ENCODE assay signal across 17 cellular contexts in genomic region chr17:19389386-19389785, GRCh38. TPM values are rescaled to one million over a fixed set of nuclear protein-coding genes. Genes with fewer than 3 reads are reported as not detected.
DNase-seq lines count a peak whose midpoint lies in the region; ATAC-seq and TF ChIP-seq lines count a peak whose summit lies in the region.
"Had no signal": no experiment of that assay in that cellular context is flagged by ENCODE, and none has a peak within 500 bp of the region (broad histone marks: within the 10 kb centered on the region; RNA-seq: fewer than 3 reads in every experiment).

No MANE protein-coding gene starts in this region.

- H3K4me3 ChIP-seq in IMR-90 (ENCODE audit: insufficient read depth, low read depth, low read length) (no peak overlapping the region), muscle layer of colon (ENCODE audit: low read depth in 1 of 2, low read length in 2 of 2) (no peak overlapping the region), tibial nerve (no peak overlapping the region), trophoblast cell (ENCODE audit: low read depth, low read length) (no peak overlapping the region)
- H3K4me3 ChIP-seq: BLaER1 treated with 17β-estradiol and CSF1 and Interleukin-3, amounts not matched to agents 10 nM and 100 nM had no signal

- CTCF ChIA-PET in IMR-90 (lab: Yijun Ruan, JAX) = interaction anchor here (1.0 to 1.5 kb wide), 3 partner anchors 10 to 58 kb away, joined by 3 to 4 read pairs (median 3); no protein-coding TSS in a partner anchor

- H3K36me3 ChIP-seq in IMR-90 (ENCODE audit: control insufficient read depth, insufficient read depth, low read length) = peaks cover 15% of the 10 kb centered on the region
- H3K36me3 ChIP-seq in muscle layer of colon (ENCODE audit: insufficient read depth, low read length) = peaks cover under 1% of the 10 kb centered on the region
- peaks cover 0 to 3% (median 0%) of the 10 kb centered on the region in 3 donors for H3K36me3 ChIP-seq in tibial nerve
- peaks cover 13% of the 10 kb centered on the region in 2 experiments for H3K36me3 ChIP-seq in trophoblast cell (ENCODE audit: control insufficient read depth in 1 of 2, insufficient read depth in 2 of 2, low read length in 2 of 2)

- H3K18ac ChIP-seq in IMR-90 (ENCODE audit: low read depth, low read length) (peak overlapping the region; percentile 82), trophoblast cell (ENCODE audit: low read length) (no peak overlapping the region)

- H2BK120ac ChIP-seq in IMR-90 (ENCODE audit: low read depth, low read length) = peak overlapping the region; percentile 45
- no peak overlapping the region for H2BK120ac ChIP-seq in trophoblast cell (ENCODE audit: insufficient read depth, low read length, poor library complexity)

- H2AK5ac ChIP-seq in IMR-90 (ENCODE audit: low read depth, low read length) (peak overlapping the region; percentile 97), trophoblast cell (ENCODE audit: low read length) (no peak overlapping the region)

- peak overlapping the region; percentile 67 for H4K5ac ChIP-seq in IMR-90 (ENCODE audit: low read depth, low read length)

- peak overlapping the region; percentile 29; the same call in 2 of the 3 replicates for H2BK15ac ChIP-seq in IMR-90 (ENCODE audit: low read depth, low read length)

- H4K8ac ChIP-seq in IMR-90 (ENCODE audit: low read depth in 2 of 2, low read length in 2 of 2) (peak overlapping the region in 1 of 2 experiments; percentile 73; a peak in 2 of 4 replicates), trophoblast cell (ENCODE audit: low read depth, low read length) (no peak overlapping the region)

- H3K9me1 ChIP-seq in IMR-90 (ENCODE audit: insufficient read depth, low read length) = peaks cover 30% of the 10 kb centered on the region

- H3K9ac ChIP-seq in IMR-90 (ENCODE audit: low read depth, low read length) (no peak overlapping the region; the same call in 1 of the 2 replicates), muscle layer of colon (ENCODE audit: low read length) (no peak overlapping the region), trophoblast cell (ENCODE audit: low read length) (no peak overlapping the region)
- H3K9ac ChIP-seq: BLaER1 treated with 17β-estradiol and CSF1 and Interleukin-3, amounts not matched to agents 10 nM and 100 nM had no signal

- no peak overlapping the region for H2AFZ ChIP-seq in IMR-90 (replicated peaks; ENCODE audit: low read length, poor library complexity)
- no peak overlapping the region for H2AFZ ChIP-seq in trophoblast cell (ENCODE audit: insufficient read depth, low read length, poor library complexity)

- TF ChIP-seq EP300 in tibial nerve (IDR thresholded peaks at IDR 0.05) = no peak

- H3K79me2 ChIP-seq in trophoblast cell (ENCODE audit: control insufficient read depth, insufficient read depth, low read length, poor library complexity) = peaks cover 2% of the 10 kb centered on the region

- dilution Hi-C loops in IMR-90 (cut with HindIII; ENCODE audit: low sequenced_read_pairs, unreplicated experiment) = no loop called here

- POLR2A ChIA-PET in IMR-90 (lab: Charles Lee; ENCODE audit: unreplicated experiment) = no interaction called here

- H2BK5ac ChIP-seq in IMR-90 (ENCODE audit: low read depth, low read length, poor library complexity, severe bottlenecking) = peak overlapping the region; percentile 49
- no peak overlapping the region for H2BK5ac ChIP-seq in trophoblast cell (ENCODE audit: low read depth, low read length, poor library complexity)

- no peak for TF ChIP-seq RAD21 in IMR-90 (IDR thresholded peaks at IDR 0.05; ENCODE audit: low read length)

- peaks cover 8 to 19% of the 10 kb centered on the region in 2 experiments; a peak in 3 of 4 replicates for H3K79me1 ChIP-seq in IMR-90 (ENCODE audit: low read depth in 1 of 2, low read length in 2 of 2)
- H3K79me1 ChIP-seq in trophoblast cell (ENCODE audit: low read length) = no peaks in the 10 kb centered on the region

- no peak for TF ChIP-seq POLR2A in IMR-90 (IDR thresholded peaks at IDR 0.05; ENCODE audit: low read depth, low read length)
- TF ChIP-seq POLR2A in tibial nerve (IDR thresholded peaks at IDR 0.05) = no peak

- H3K4me2 ChIP-seq in IMR-90 (ENCODE audit: low read depth, low read length) = peak overlapping the region; percentile 11; the same call in 1 of the 2 replicates
- no peak overlapping the region for H3K4me2 ChIP-seq in trophoblast cell (ENCODE audit: low read length)
- H3K4me2 ChIP-seq: BLaER1 treated with 17β-estradiol and CSF1 and Interleukin-3, amounts not matched to agents 10 nM and 100 nM had no signal

- H3K4ac ChIP-seq in IMR-90 (ENCODE audit: low read depth, low read length) (peak overlapping the region; percentile 82), trophoblast cell (ENCODE audit: low read depth, low read length) (no peak overlapping the region)

- H4K12ac ChIP-seq in trophoblast cell (ENCODE audit: low read depth, low read length) = no peak overlapping the region

- peak overlapping the region; percentile 84 for H2BK20ac ChIP-seq in IMR-90 (ENCODE audit: low read depth, low read length)

- intact Hi-C loops in IMR-90 (cut with micrococcal nuclease) = no loop called here

- ATAC-seq in IMR-90 (ENCODE audit: low read depth) (no peak), HG03432 (IDR thresholded peaks at IDR 0.05; ENCODE audit: unreplicated experiment) (no peak)
- ATAC-seq: activated T-helper 17 cell treated with anti-CD3 and anti-CD28 coated beads, Interleukin-2, amount 50 U/mL, for 72 hours; stimulated activated naive CD8-positive, alpha-beta T cell treated with anti-CD3 and anti-CD28 coated beads, Interleukin-15, amount 100 ng/mL, for 72 hours had no signal

- no peaks in the 10 kb centered on the region for H3K27me3 ChIP-seq in IMR-90 (ENCODE audit: control insufficient read depth, insufficient read depth, low read length)
- no peaks in the 10 kb centered on the region for H3K27me3 ChIP-seq in muscle layer of colon (ENCODE audit: control insufficient read depth in 1 of 2, insufficient read depth in 2 of 2, low read length in 2 of 2)
- H3K27me3 ChIP-seq in tibial nerve = no peaks in the 10 kb centered on the region
- no peaks in the 10 kb centered on the region for H3K27me3 ChIP-seq in trophoblast cell (ENCODE audit: insufficient read depth, low read length)
- H3K27me3 ChIP-seq: BLaER1 treated with 17β-estradiol and CSF1 and Interleukin-3, amounts not matched to agents 10 nM and 100 nM had no signal

- H3K27ac ChIP-seq in IMR-90 (ENCODE audit: insufficient read depth, low read length) = peak overlapping the region; percentile 89; the same call in 1 of the 2 replicates
- peak overlapping the region; percentile 55 for H3K27ac ChIP-seq in cingulate gyrus (ENCODE audit: low read depth, low read length)
- H3K27ac ChIP-seq in muscle layer of colon (ENCODE audit: low read depth, low read length) = peak overlapping the region; percentile 100
- H3K27ac ChIP-seq in tibial nerve = peak overlapping the region; percentile 64 to 97 (median 96)
- H3K27ac ChIP-seq in trophoblast cell (ENCODE audit: low read depth, low read length) = no peak overlapping the region
- H3K27ac ChIP-seq: BLaER1 treated with 17β-estradiol and CSF1 and Interleukin-3, amounts not matched to agents 10 nM and 100 nM; RWPE1 had no signal

- DNase-seq in IMR-90 = no peak
- no peak for DNase-seq in tibial nerve (ENCODE audit: low spot score in 2 of 2)
- no peak for DNase-seq in trophoblast cell
- DNase-seq in DMS153 treated with DMSO at 0.1 percent for 48 hours (lab: John Stamatoyannopoulos, UW; ENCODE audit: unreplicated experiment) = no peak
- DNase-seq: naive B cell; NCI-H187; NK-92 treated with Interleukin-12 subunit alpha and Interleukin-12 subunit beta, amount 100 ng/mL, for 24 hours; stimulated activated naive CD8-positive, alpha-beta T cell treated with anti-CD3 and anti-CD28 coated beads, Interleukin-15, amount 100 ng/mL, for 72 hours had no signal

- TF ChIP-seq CTCF in IMR-90 (conservative IDR thresholded peaks at IDR 0.05; ENCODE audit: low read depth, low read length) = no peak
- TF ChIP-seq CTCF in tibial nerve (IDR thresholded peaks at IDR 0.05) = no peak

- no peak overlapping the region for H3K56ac ChIP-seq in IMR-90 (ENCODE audit: extremely low read depth, insufficient read depth, low read length)

- BruUV-seq in IMR-90 (replicated peaks; lab: Mats Ljungman, UMichigan) = no TSS peak

- no CpG with 5 or more reads among the region's 2 CpGs for WGBS in IMR-90 (ENCODE audit: extremely low coverage in 2 of 2, insufficient read length in 1 of 2), 2 experiments
- 21 to 33% methylated on average over 2 of the region's 2 CpGs for WGBS in tibial nerve, 2 donors
- no CpG with 5 or more reads among the region's 2 CpGs for WGBS in trophoblast cell (ENCODE audit: extremely low coverage, insufficient coverage, insufficient read length)

- H4K91ac ChIP-seq in IMR-90 (ENCODE audit: insufficient read depth, low read depth, low read length) (peak overlapping the region; percentile 54), trophoblast cell (ENCODE audit: low read depth, low read length) (no peak overlapping the region)

- no peak overlapping the region for H2BK12ac ChIP-seq in trophoblast cell (ENCODE audit: low read length)

- H3K23ac ChIP-seq in IMR-90 (ENCODE audit: low read depth, low read length) (peak overlapping the region; percentile 86), trophoblast cell (ENCODE audit: low read length) (no peak overlapping the region)

- in situ Hi-C loops in IMR-90 (cut with MboI; ENCODE audit: low sequenced_read_pairs) = no loop called here

- H4K20me1 ChIP-seq in IMR-90 (ENCODE audit: insufficient read depth, low read length) = peaks cover 10% of the 10 kb centered on the region

- peak overlapping the region; percentile 63 for H2AK9ac ChIP-seq in IMR-90 (replicated peaks; ENCODE audit: low read depth, low read length, poor library complexity)

- peaks cover 37% of the 10 kb centered on the region for H3K4me1 ChIP-seq in IMR-90 (ENCODE audit: control insufficient read depth, insufficient read depth, low read length)
- peaks cover 56% of the 10 kb centered on the region for H3K4me1 ChIP-seq in muscle layer of colon (ENCODE audit: insufficient read depth, low read length)
- H3K4me1 ChIP-seq in tibial nerve = peaks cover 3 to 62% (median 53%) of the 10 kb centered on the region in 4 donors
- peaks cover 15 to 20% of the 10 kb centered on the region in 2 experiments for H3K4me1 ChIP-seq in trophoblast cell (ENCODE audit: control insufficient read depth in 1 of 2, insufficient read depth in 2 of 2, low read length in 2 of 2)

- H3K14ac ChIP-seq in IMR-90 (replicated peaks; ENCODE audit: low read depth, low read length) (peak overlapping the region; percentile 91), trophoblast cell (ENCODE audit: low read length) (no peak overlapping the region)

- no peaks in the 10 kb centered on the region for H3K9me3 ChIP-seq in IMR-90 (ENCODE audit: control insufficient read depth, insufficient read depth, low read length)
- H3K9me3 ChIP-seq in muscle layer of colon (ENCODE audit: low read length) = no peaks in the 10 kb centered on the region
- H3K9me3 ChIP-seq in tibial nerve = no peaks in the 10 kb centered on the region
- no peaks in the 10 kb centered on the region for H3K9me3 ChIP-seq in trophoblast cell (ENCODE audit: insufficient read depth, low read depth, low read length)
- H3K9me3 ChIP-seq: BLaER1 treated with 17β-estradiol and CSF1 and Interleukin-3, amounts not matched to agents 10 nM and 100 nM had no signal

RNA-seq across cellular contexts. Expression of gene MFAP4, which starts 2.4 kb away (rescaled TPM):
- total RNA-seq in IMR-90 (2012; rRNA removed) = 5.0 and 7.0 TPM in 2 replicates
- 69.5 and 71.6 TPM in 2 replicates for polyA plus RNA-seq in IMR-90 (2012; rRNA removed)
- 64.0 and 103 TPM in 2 replicates for polyA plus RNA-seq in IMR-90 (2012; cell fraction: cytosol; rRNA removed)
- polyA plus RNA-seq in IMR-90 (2012; cell fraction: nucleus; rRNA removed; ENCODE audit: low replicate concordance) = 30.2 and 36.0 TPM in 2 replicates
- total RNA-seq in tibial nerve = 100 to 1,000 TPM in 1 of 4 donors, 10 to 100 TPM in 3; 30.6 to 131 (median 53.4) TPM
- polyA plus RNA-seq in trophoblast cell (2013) = 1.3 and 1.6 TPM in 2 replicates
- total RNA-seq: activated CD8-positive, alpha-beta memory T cell treated with anti-CD3 and anti-CD28 coated beads for 36 hours; activated T-helper 17 cell treated with anti-CD3 and anti-CD28 coated beads, Interleukin-2, amount 50 U/mL, for 72 hours; T-helper 1 cell treated with Interleukin-12 subunit alpha and Interleukin-12 subunit beta and Interleukin-4 antibody, amounts not matched to agents 30 ng/mL and 1 ng/mL, for 36 hours had no signal
- polyA plus RNA-seq: IgD-negative memory B cell had no signal

RNA-seq across cellular contexts. Expression of gene MAPK7, which starts 11.1 kb away (rescaled TPM):
- total RNA-seq in IMR-90 (2012; rRNA removed) = 6.4 and 9.7 TPM in 2 replicates
- 20.7 and 25.4 TPM in 2 replicates for polyA plus RNA-seq in IMR-90 (2012; rRNA removed)
- polyA plus RNA-seq in IMR-90 (2012; cell fraction: cytosol; rRNA removed) = 31.6 and 31.9 TPM in 2 replicates
- 48.2 and 94.1 TPM in 2 replicates for polyA plus RNA-seq in IMR-90 (2012; cell fraction: nucleus; rRNA removed; ENCODE audit: low replicate concordance)
- 10 to 100 TPM; 29.5 to 62.4 (median 39.3) TPM for total RNA-seq in tibial nerve
- 21.4 and 22.8 TPM in 2 replicates for polyA plus RNA-seq in trophoblast cell (2013)

RNA-seq across cellular contexts. Expression of gene RNF112, which starts 21.6 kb away (rescaled TPM):
- total RNA-seq in IMR-90 (2012; rRNA removed) (1.7 and 2.5 TPM in 2 replicates), tibial nerve (1 to 10 TPM in 3 of 4 donors, under 1 TPM in 1; 0.44 to 2.5 (median 1.8) TPM)
- polyA plus RNA-seq in IMR-90 (2012; rRNA removed) = 5.5 and 5.7 TPM in 2 replicates
- polyA plus RNA-seq in IMR-90 (2012; cell fraction: cytosol; rRNA removed) = 2.2 and 2.8 TPM in 2 replicates
- polyA plus RNA-seq in IMR-90 (2012; cell fraction: nucleus; rRNA removed; ENCODE audit: low replicate concordance) = 32.3 and 51.9 TPM in 2 replicates
- 0.42 and 0.55 TPM in 2 replicates for polyA plus RNA-seq in trophoblast cell (2013)
- polyA plus RNA-seq: IgD-negative memory B cell had no signal

RNA-seq across cellular contexts. Expression of gene B9D1, which starts 26.9 kb away (rescaled TPM):
- total RNA-seq in IMR-90 (2012; rRNA removed) (23.3 and 42.5 TPM in 2 replicates), tibial nerve (10 to 100 TPM; 21.6 to 65.4 (median 43.4) TPM)
- polyA plus RNA-seq in IMR-90 (2012; rRNA removed) = 43.8 and 54.9 TPM in 2 replicates
- polyA plus RNA-seq in IMR-90 (2012; cell fraction: cytosol; rRNA removed) = 53.7 and 71.4 TPM in 2 replicates
- 30.7 and 46.9 TPM in 2 replicates for polyA plus RNA-seq in IMR-90 (2012; cell fraction: nucleus; rRNA removed; ENCODE audit: low replicate concordance)
- polyA plus RNA-seq in trophoblast cell (2013) = 7.2 and 7.3 TPM in 2 replicates
